ENCODE assay signal across 8 cellular contexts in genomic region chr20:47307569-47307968, GRCh38. TPM values are rescaled to one million over a fixed set of nuclear protein-coding genes. Genes with fewer than 3 reads are reported as not detected.
DNase-seq lines count a peak whose midpoint lies in the region; ATAC-seq, FAIRE-seq and TF ChIP-seq lines count a peak whose summit lies in the region.
"Not testable (repeated sequence)": the region's sequence is repeated elsewhere in the genome, so short reads cannot be mapped to it uniquely, and the experiment has no call there.

No MANE protein-coding gene starts in this region.

- FAIRE-seq in A549 (lab: Jason Lieb, UNC); HepG2 (lab: Jason Lieb, UNC); small intestine (lab: Jason Lieb, UNC): not testable (repeated sequence)

- intact Hi-C loops in HepG2 (cut with micrococcal nuclease; ENCODE audit: unreplicated experiment); mucosa of descending colon (cut with DNase I, micrococcal nuclease); sciatic nerve (cut with DNase I): not testable (repeated sequence)

- H3K79me2 ChIP-seq in HepG2 (ENCODE audit: insufficient read depth, low read length), result peaks cover 92% of the 10 kb centered on the region

- not testable (repeated sequence) for TF ChIP-seq POLR2A in A549 (IDR thresholded peaks at IDR 0.05; ENCODE audit: low read length); HepG2 (IDR thresholded peaks at IDR 0.05; ENCODE audit: insufficient read depth in 1 of 2, low read depth in 2 of 2, low read length in 2 of 2)

- not testable (repeated sequence) for H3K27me3 ChIP-seq in HepG2 (ENCODE audit: control insufficient read depth in 1 of 2, insufficient read depth in 2 of 2, low read length in 2 of 2); small intestine (ENCODE audit: control insufficient read depth in 2 of 2, insufficient read depth in 2 of 2, low read length in 2 of 2)

- not testable (repeated sequence) for H3K4me3 ChIP-seq in A549; HepG2 (replicated peaks in 1 of 3; ENCODE audit: insufficient read depth in 1 of 3, low read depth in 2 of 3, low read length in 3 of 3); mucosa of descending colon; small intestine (ENCODE audit: low read depth in 1 of 2, low read length in 2 of 2)

- H4K20me1 ChIP-seq in HepG2 (ENCODE audit: insufficient read depth, low read length), result peaks cover 77% of the 10 kb centered on the region

- H3K27ac ChIP-seq in A549 (peak overlapping the region; percentile 92 to 94), RWPE1 (peak overlapping the region; percentile 71), epithelial cell of prostate (peak overlapping the region; percentile 48)
- not testable (repeated sequence) for H3K27ac ChIP-seq in HepG2 (ENCODE audit: extremely low read length, insufficient read depth, low read length); small intestine (ENCODE audit: low read depth in 1 of 2, low read length in 1 of 2)

- not testable (repeated sequence) for H3K9me3 ChIP-seq in A549; HepG2 (ENCODE audit: low read length); mucosa of descending colon; small intestine (ENCODE audit: control insufficient read depth, low read depth)

- not testable (repeated sequence) for BruUV-seq in HepG2 (replicated peaks; lab: Mats Ljungman, UMichigan)

- in situ Hi-C loops in HepG2 (cut with HindIII; ENCODE audit: extremely low pct_ligation_motif_present, low pct_unique_long_range_greater_than_20kb), result not testable (repeated sequence)

- TF ChIP-seq RAD21 in A549 (conservative IDR thresholded peaks at IDR 0.05 in 1 of 2, IDR thresholded peaks at IDR 0.05 in 1 of 2); HepG2 (CRISPR knock-in tag; IDR thresholded peaks at IDR 0.05): not testable (repeated sequence)

- H3K4me1 Mint-ChIP-seq in activated T-cell treated with anti-CD3 and anti-CD28 coated beads, Interleukin-2, amount 50 U/mL, for 24 hours (ENCODE audit: low read depth), result peaks cover 35% of the 10 kb centered on the region

- not testable (repeated sequence) for H3K4me3 Mint-ChIP-seq in activated T-cell treated with anti-CD3 and anti-CD28 coated beads, Interleukin-2, amount 50 U/mL, for 24 hours

- H3K27me3 Mint-ChIP-seq in activated T-cell treated with anti-CD3 and anti-CD28 coated beads, Interleukin-2, amount 50 U/mL, for 24 hours, result not testable (repeated sequence)

- 95% methylated on average over 9 of the region's 9 CpGs for WGBS in A549 (ENCODE audit: missing lambda C conversion rate)
- WGBS in HepG2 (ENCODE audit: low lambda C conversion rate), result 98% methylated on average over 9 of the region's 9 CpGs
- WGBS in small intestine, 3 donors, result 89 to 96% (median 91%) methylated on average over 9 of the region's 9 CpGs

- H2AFZ ChIP-seq in HepG2 (ENCODE audit: low read length), result not testable (repeated sequence)

- H3K36me3 Mint-ChIP-seq in activated T-cell treated with anti-CD3 and anti-CD28 coated beads, Interleukin-2, amount 50 U/mL, for 24 hours (ENCODE audit: low read depth), result peaks cover 80% of the 10 kb centered on the region

- not testable (repeated sequence) for TF ChIP-seq EP300 in A549 (IDR thresholded peaks at IDR 0.05); HepG2 (IDR thresholded peaks at IDR 0.05; ENCODE audit: low read depth in 2 of 2, low read length in 2 of 2); HepG2 (CRISPR knock-in tag; IDR thresholded peaks at IDR 0.05; ENCODE audit: borderline replicate concordance)

- not testable (repeated sequence) for H3K27ac Mint-ChIP-seq in activated T-cell treated with anti-CD3 and anti-CD28 coated beads, Interleukin-2, amount 50 U/mL, for 24 hours

- CTCF ChIA-PET in A549 (lab: Yijun Ruan, JAX) (interaction anchor here (1.8 to 5.1 kb wide), 2 partner anchors 76 kb away, joined by 10 to 53 read pairs; no protein-coding TSS in a partner anchor), RWPE1 (lab: Yijun Ruan, JAX) (interaction anchor here (0.6 kb wide), 1 partner anchor 14 kb away, joined by 6 read pairs; no protein-coding TSS in a partner anchor)
- CTCF ChIA-PET in HepG2 (lab: Yijun Ruan, JAX; ENCODE audit: low intra/inter-chr PET ratio, low total read pairs), result not testable (repeated sequence)

- H3K9me3 Mint-ChIP-seq in activated T-cell treated with anti-CD3 and anti-CD28 coated beads, Interleukin-2, amount 50 U/mL, for 24 hours, result not testable (repeated sequence)

- not testable (repeated sequence) for H3K9ac ChIP-seq in HepG2 (ENCODE audit: insufficient read depth, low read depth, low read length)

- DNase-seq in A549 (ENCODE audit: low read depth in 1 of 2, low spot score in 1 of 2); RWPE1 (ENCODE audit: low spot score); epithelial cell of prostate (ENCODE audit: low read depth, low spot score); HepG2 (ENCODE audit: low spot score); mucosa of descending colon: not testable (repeated sequence)
- peak; percentile 11 for DNase-seq in activated T-cell treated with anti-CD3 and anti-CD28 coated beads, Interleukin-2, amount 50 U/mL, for 24 hours
- DNase-seq in sciatic nerve (ENCODE audit: low spot score) (peak; percentile 31), small intestine (peak; percentile 57)

- POLR2A ChIA-PET in A549 (lab: Yijun Ruan, JAX) (interaction anchor here (1.2 kb wide), 1 partner anchor 52 kb away, joined by 7 read pairs; no protein-coding TSS in a partner anchor), HepG2 (lab: Yijun Ruan, JAX) (interaction anchor here (5.6 kb wide), 1 partner anchor 50 kb away, joined by 47 read pairs; the partner anchor contains the start of gene ZMYND8)
- POLR2A ChIA-PET in RWPE1 (lab: Yijun Ruan, JAX; ENCODE audit: low non-redundant PET), result not testable (repeated sequence)

- H3K4me2 ChIP-seq in A549; HepG2 (ENCODE audit: low read depth, low read length): not testable (repeated sequence)

- ATAC-seq in A549, HepG2, sciatic nerve: not testable (repeated sequence)
- ATAC-seq in mucosa of descending colon, result peak; percentile 5

- H3K4me1 ChIP-seq in A549, result peaks cover 45% of the 10 kb centered on the region
- peaks cover 50% of the 10 kb centered on the region for H3K4me1 ChIP-seq in HepG2 (ENCODE audit: insufficient read depth, low read length)
- H3K4me1 ChIP-seq in mucosa of descending colon (ENCODE audit: low read depth), result peaks cover 13% of the 10 kb centered on the region
- H3K4me1 ChIP-seq in small intestine (ENCODE audit: control insufficient read depth in 2 of 2, insufficient read depth in 1 of 2, low read depth in 1 of 2, low read length in 1 of 2), result not testable (repeated sequence)

- TF ChIP-seq CTCF in A549 (IDR thresholded peaks at IDR 0.05); RWPE1 (conservative IDR thresholded peaks at IDR 0.05; ENCODE audit: low read depth); HepG2 (CRISPR knock-in tag; IDR thresholded peaks at IDR 0.05); mucosa of descending colon (IDR thresholded peaks at IDR 0.05): not testable (repeated sequence)

- H3K36me3 ChIP-seq in HepG2 (replicated peaks in 1 of 2; ENCODE audit: control insufficient read depth in 1 of 2, insufficient read depth in 2 of 2, low read length in 2 of 2) (peaks cover 56 to 95% of the 10 kb centered on the region in 2 experiments), small intestine (ENCODE audit: control insufficient read depth in 2 of 2, insufficient read depth in 2 of 2, low read length in 2 of 2) (peaks cover 14 to 21% of the 10 kb centered on the region in 2 donors)
- not testable (repeated sequence) for H3K36me3 ChIP-seq in mucosa of descending colon (ENCODE audit: low read depth)

RNA-seq across cellular contexts. Expression of gene ZMYND8, which starts 48.9 kb away (rescaled TPM):
- polyA plus RNA-seq in A549 (2011; rRNA removed), result 23.6 and 24.9 TPM in 2 replicates
- 10.9 TPM in 2 replicates for polyA plus RNA-seq in A549 (2012; cell fraction: cytosol; rRNA removed)
- polyA plus RNA-seq in A549 (2012; cell fraction: nucleus; rRNA removed), result 19.5 and 21.4 TPM in 2 replicates
- polyA plus RNA-seq in A549 (2017; fragmentation: RNase III; extraction: RNeasy Plus Mini Kit Qiagen cat#74134 plus additional on column Dnase treatment), result 10.2 to 11.2 TPM (median 10.4 TPM) in 3 replicates
- 22.2 and 24.4 TPM in 2 replicates for polyA minus RNA-seq in A549 (2011; rRNA and poly(A)+ RNA removed)
- 53.9 and 71.9 TPM in 2 replicates for total RNA-seq in HepG2 (2016; rRNA removed; fragmentation: Illumina TruSeq; extraction: Trizol)
- 45.3 and 50.7 TPM in 2 replicates for total RNA-seq in HepG2 (2016; cell fraction: cytosol; rRNA removed; fragmentation: Illumina TruSeq; extraction: Trizol; ENCODE audit: low read depth)
- total RNA-seq in HepG2 (2016; cell fraction: insoluble cytoplasmic fraction; rRNA removed; fragmentation: Illumina TruSeq; extraction: Trizol), result 54.7 and 64.5 TPM in 2 replicates
- 30.6 and 34.0 TPM in 2 replicates for total RNA-seq in HepG2 (2016; cell fraction: membrane; rRNA removed; fragmentation: Illumina TruSeq; extraction: Trizol)
- total RNA-seq in HepG2 (2016; cell fraction: nucleus; rRNA removed; fragmentation: Illumina TruSeq; extraction: Trizol), result 90.9 and 106 TPM in 2 replicates
- polyA plus RNA-seq in HepG2 (2011; rRNA removed), result 81.4 and 84.7 TPM in 2 replicates
- 41.2 and 45.2 TPM in 2 replicates for polyA plus RNA-seq in HepG2 (2011; cell fraction: cytosol; rRNA removed)
- polyA plus RNA-seq in HepG2 (2011; cell fraction: nucleus; rRNA removed), result 139 and 149 TPM in 2 replicates
- 50.4 and 60.2 TPM in 2 replicates for polyA plus RNA-seq in HepG2 (2012)
- polyA plus RNA-seq in HepG2 (2016; cell fraction: cytosol; fragmentation: Illumina TruSeq; extraction: Trizol; ENCODE audit: low read depth), result 1.9 and 2.5 TPM in 2 replicates
- 42.7 and 55.7 TPM in 2 replicates for polyA plus RNA-seq in HepG2 (2016; cell fraction: insoluble cytoplasmic fraction; fragmentation: Illumina TruSeq; extraction: Trizol; ENCODE audit: low read depth)
- polyA plus RNA-seq in HepG2 (2016; cell fraction: membrane; fragmentation: Illumina TruSeq; extraction: Trizol; ENCODE audit: low read depth), result 7.9 and 9.1 TPM in 2 replicates
- polyA plus RNA-seq in HepG2 (2016; cell fraction: nucleus; fragmentation: Illumina TruSeq; extraction: Trizol; ENCODE audit: insufficient read depth, low read depth), result 103 and 106 TPM in 2 replicates
- 14.1 and 79.4 TPM in 2 replicates for polyA minus RNA-seq in HepG2 (2011; rRNA and poly(A)+ RNA removed; ENCODE audit: low replicate concordance)
- polyA minus RNA-seq in HepG2 (2011; cell fraction: cytosol; rRNA and poly(A)+ RNA removed), result 66.7 and 69.5 TPM in 2 replicates
- polyA minus RNA-seq in HepG2 (2011; cell fraction: nucleus; rRNA and poly(A)+ RNA removed), result 190 and 220 TPM in 2 replicates
- total RNA-seq in mucosa of descending colon, result 10 to 100 TPM; 62.1 to 64.9 (median 62.1) TPM
- 49.3 TPM for total RNA-seq in sciatic nerve
- 10 to 100 TPM in 2 of 3 donors, 1 to 10 TPM in 1; 9.2 to 19.9 (median 12.8) TPM for polyA plus RNA-seq in small intestine
